1 cellular context compared by ENCODE assay signal in the genomic region with DNA sequence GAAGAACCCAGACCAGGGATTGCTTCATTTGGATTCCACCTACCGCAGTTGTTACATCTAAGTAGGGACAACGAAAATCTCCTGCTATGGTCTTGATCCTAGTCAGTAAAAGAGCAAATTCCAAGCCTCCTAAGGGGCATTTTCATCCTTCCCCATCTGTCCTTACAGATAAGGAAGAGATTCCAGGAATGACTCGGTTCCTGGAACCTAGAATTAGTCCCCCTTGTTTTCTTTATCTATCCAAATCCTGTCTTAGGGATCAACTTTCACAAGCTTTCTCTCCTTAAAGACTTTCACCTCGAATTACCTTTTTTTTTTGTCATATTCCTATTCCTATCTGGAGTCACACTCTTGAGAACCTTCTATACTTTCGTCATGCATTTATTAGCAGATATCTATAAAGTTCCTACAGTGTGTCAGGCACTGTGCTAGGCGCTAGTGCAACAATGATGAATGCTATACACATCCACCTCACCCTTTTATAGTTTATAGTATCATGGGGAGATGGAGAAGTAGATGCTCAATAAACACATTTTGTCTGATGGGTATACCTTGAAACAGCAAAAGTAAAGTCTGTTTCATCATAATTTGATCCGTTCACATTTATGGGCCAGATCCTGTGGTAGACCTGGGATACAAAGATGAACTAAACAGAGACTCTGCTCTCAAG.
TF ChIP-seq lines count a peak whose summit lies in the region.

No MANE protein-coding gene starts in this region.

TF ChIP-seq in K562, 482 proteins besides CTCF, POLR2A, EP300 and RAD21 (continued from another document and continues in another):
- TF ChIP-seq, protein P1, sequence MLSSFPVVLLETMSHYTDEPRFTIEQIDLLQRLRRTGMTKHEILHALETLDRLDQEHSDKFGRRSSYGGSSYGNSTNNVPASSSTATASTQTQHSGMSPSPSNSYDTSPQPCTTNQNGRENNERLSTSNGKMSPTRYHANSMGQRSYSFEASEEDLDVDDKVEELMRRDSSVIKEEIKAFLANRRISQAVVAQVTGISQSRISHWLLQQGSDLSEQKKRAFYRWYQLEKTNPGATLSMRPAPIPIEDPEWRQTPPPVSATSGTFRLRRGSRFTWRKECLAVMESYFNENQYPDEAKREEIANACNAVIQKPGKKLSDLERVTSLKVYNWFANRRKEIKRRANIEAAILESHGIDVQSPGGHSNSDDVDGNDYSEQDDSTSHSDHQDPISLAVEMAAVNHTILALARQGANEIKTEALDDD (IDR thresholded peaks at IDR 0.05), result no peak
- TF ChIP-seq CTBP1 (IDR thresholded peaks at IDR 0.05; ENCODE audit: borderline replicate concordance) (no peak), MCM7 (IDR thresholded peaks at IDR 0.05) (no peak), HNRNPUL1 (IDR thresholded peaks at IDR 0.05; ENCODE audit: low read length) (no peak), FOXK2 (conservative IDR thresholded peaks at IDR 0.05 in 1 of 2, IDR thresholded peaks at IDR 0.05 in 1 of 2; ENCODE audit: low read depth in 2 of 2) (peak in 1 of 2 experiments; percentile 57; a peak in 1 of 4 replicates), ZZZ3 (IDR thresholded peaks at IDR 0.05) (no peak), TRIM28 (IDR thresholded peaks at IDR 0.05) (no peak), SRF (CRISPR knock-in tag; IDR thresholded peaks at IDR 0.05) (no peak), ZNF695 (CRISPR knock-in tag; IDR thresholded peaks at IDR 0.05) (no peak), GATAD2B (IDR thresholded peaks at IDR 0.05; ENCODE audit: borderline replicate concordance) (no peak), HDAC1 (IDR thresholded peaks at IDR 0.05) (peak in 1 of 2 experiments; percentile 80; a peak in 3 of 4 replicates), NR4A1 (CRISPR knock-in tag; IDR thresholded peaks at IDR 0.05) (no peak), NR4A1 (tag; IDR thresholded peaks at IDR 0.05) (peak; percentile 49; the same call in 1 of the 2 replicates), PML (IDR thresholded peaks at IDR 0.05; ENCODE audit: low read length) (no peak; the same call in 1 of the 2 replicates), MYNN (IDR thresholded peaks at IDR 0.05) (no peak), MYNN (CRISPR knock-in tag; IDR thresholded peaks at IDR 0.05) (no peak), FUS (optimal IDR thresholded peaks at IDR 0.05; ENCODE audit: low read depth, low read length) (no peak), ETV5 (CRISPR knock-in tag; IDR thresholded peaks at IDR 0.05; ENCODE audit: low read depth) (no peak), FOXJ3 (CRISPR knock-in tag; IDR thresholded peaks at IDR 0.05) (no peak), HMG20B (CRISPR knock-in tag; IDR thresholded peaks at IDR 0.05) (no peak), ZNF584 (CRISPR knock-in tag; IDR thresholded peaks at IDR 0.05; ENCODE audit: low read depth) (no peak), CAMTA2 (CRISPR knock-in tag; conservative IDR thresholded peaks at IDR 0.05) (no peak), POLR2AphosphoS5 (IDR thresholded peaks at IDR 0.05; ENCODE audit: control insufficient read depth, insufficient read depth, low read depth, low read length) (no peak), WHSC1 (IDR thresholded peaks at IDR 0.05; ENCODE audit: low read length) (no peak), IFI16 (CRISPR knock-in tag; IDR thresholded peaks at IDR 0.05) (no peak), BDP1 (IDR thresholded peaks at IDR 0.05; ENCODE audit: insufficient read depth, insufficient read length) (no peak), SMC3 (conservative IDR thresholded peaks at IDR 0.05; ENCODE audit: insufficient read depth, low read depth, low read length) (no peak), ZNF174 (CRISPR knock-in tag; IDR thresholded peaks at IDR 0.05) (no peak), ZNF431 (CRISPR knock-in tag; IDR thresholded peaks at IDR 0.05) (no peak), MAZ (CRISPR knock-in tag; conservative IDR thresholded peaks at IDR 0.05 in 1 of 2, IDR thresholded peaks at IDR 0.05 in 1 of 2) (no peak), NFE2 (IDR thresholded peaks at IDR 0.05; ENCODE audit: low read depth) (no peak), TEAD4 (IDR thresholded peaks at IDR 0.05; ENCODE audit: low read length) (peak; percentile 74; the same call in 1 of the 2 replicates), TEAD4 (CRISPR knock-in tag; IDR thresholded peaks at IDR 0.05; ENCODE audit: borderline replicate concordance) (no peak), ZNF121 (CRISPR knock-in tag; conservative IDR thresholded peaks at IDR 0.05) (no peak), RBM22 (IDR thresholded peaks at IDR 0.05; ENCODE audit: low read depth, low read length, poor library complexity, severe bottlenecking) (no peak), OTX1 (CRISPR knock-in tag; IDR thresholded peaks at IDR 0.05) (no peak), SMAD4 (CRISPR knock-in tag; conservative IDR thresholded peaks at IDR 0.05) (0 out of 2 replicates have a peak, but pooled peaks have one; percentile 27), KLF10 (CRISPR knock-in tag; IDR thresholded peaks at IDR 0.05) (no peak), CBX5 (IDR thresholded peaks at IDR 0.05; ENCODE audit: borderline replicate concordance, low read depth) (no peak), SRSF9 (IDR thresholded peaks at IDR 0.05; ENCODE audit: borderline replicate concordance, low read depth, low read length) (no peak), ZNF408 (CRISPR knock-in tag; IDR thresholded peaks at IDR 0.05; ENCODE audit: low read depth) (no peak)
- TF ChIP-seq, protein P2, sequence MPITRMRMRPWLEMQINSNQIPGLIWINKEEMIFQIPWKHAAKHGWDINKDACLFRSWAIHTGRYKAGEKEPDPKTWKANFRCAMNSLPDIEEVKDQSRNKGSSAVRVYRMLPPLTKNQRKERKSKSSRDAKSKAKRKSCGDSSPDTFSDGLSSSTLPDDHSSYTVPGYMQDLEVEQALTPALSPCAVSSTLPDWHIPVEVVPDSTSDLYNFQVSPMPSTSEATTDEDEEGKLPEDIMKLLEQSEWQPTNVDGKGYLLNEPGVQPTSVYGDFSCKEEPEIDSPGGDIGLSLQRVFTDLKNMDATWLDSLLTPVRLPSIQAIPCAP (CRISPR knock-in tag; IDR thresholded peaks at IDR 0.05; ENCODE audit: borderline replicate concordance), result no peak
- TF ChIP-seq, protein P3, sequence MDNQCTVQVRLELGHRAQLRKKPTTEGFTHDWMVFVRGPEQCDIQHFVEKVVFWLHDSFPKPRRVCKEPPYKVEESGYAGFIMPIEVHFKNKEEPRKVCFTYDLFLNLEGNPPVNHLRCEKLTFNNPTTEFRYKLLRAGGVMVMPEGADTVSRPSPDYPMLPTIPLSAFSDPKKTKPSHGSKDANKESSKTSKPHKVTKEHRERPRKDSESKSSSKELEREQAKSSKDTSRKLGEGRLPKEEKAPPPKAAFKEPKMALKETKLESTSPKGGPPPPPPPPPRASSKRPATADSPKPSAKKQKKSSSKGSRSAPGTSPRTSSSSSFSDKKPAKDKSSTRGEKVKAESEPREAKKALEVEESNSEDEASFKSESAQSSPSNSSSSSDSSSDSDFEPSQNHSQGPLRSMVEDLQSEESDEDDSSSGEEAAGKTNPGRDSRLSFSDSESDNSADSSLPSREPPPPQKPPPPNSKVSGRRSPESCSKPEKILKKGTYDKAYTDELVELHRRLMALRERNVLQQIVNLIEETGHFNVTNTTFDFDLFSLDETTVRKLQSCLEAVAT (IDR thresholded peaks at IDR 0.05), result peak in 1 of 2 experiments; percentile 81; a peak in 1 of 4 replicates
- TF ChIP-seq, protein P4, sequence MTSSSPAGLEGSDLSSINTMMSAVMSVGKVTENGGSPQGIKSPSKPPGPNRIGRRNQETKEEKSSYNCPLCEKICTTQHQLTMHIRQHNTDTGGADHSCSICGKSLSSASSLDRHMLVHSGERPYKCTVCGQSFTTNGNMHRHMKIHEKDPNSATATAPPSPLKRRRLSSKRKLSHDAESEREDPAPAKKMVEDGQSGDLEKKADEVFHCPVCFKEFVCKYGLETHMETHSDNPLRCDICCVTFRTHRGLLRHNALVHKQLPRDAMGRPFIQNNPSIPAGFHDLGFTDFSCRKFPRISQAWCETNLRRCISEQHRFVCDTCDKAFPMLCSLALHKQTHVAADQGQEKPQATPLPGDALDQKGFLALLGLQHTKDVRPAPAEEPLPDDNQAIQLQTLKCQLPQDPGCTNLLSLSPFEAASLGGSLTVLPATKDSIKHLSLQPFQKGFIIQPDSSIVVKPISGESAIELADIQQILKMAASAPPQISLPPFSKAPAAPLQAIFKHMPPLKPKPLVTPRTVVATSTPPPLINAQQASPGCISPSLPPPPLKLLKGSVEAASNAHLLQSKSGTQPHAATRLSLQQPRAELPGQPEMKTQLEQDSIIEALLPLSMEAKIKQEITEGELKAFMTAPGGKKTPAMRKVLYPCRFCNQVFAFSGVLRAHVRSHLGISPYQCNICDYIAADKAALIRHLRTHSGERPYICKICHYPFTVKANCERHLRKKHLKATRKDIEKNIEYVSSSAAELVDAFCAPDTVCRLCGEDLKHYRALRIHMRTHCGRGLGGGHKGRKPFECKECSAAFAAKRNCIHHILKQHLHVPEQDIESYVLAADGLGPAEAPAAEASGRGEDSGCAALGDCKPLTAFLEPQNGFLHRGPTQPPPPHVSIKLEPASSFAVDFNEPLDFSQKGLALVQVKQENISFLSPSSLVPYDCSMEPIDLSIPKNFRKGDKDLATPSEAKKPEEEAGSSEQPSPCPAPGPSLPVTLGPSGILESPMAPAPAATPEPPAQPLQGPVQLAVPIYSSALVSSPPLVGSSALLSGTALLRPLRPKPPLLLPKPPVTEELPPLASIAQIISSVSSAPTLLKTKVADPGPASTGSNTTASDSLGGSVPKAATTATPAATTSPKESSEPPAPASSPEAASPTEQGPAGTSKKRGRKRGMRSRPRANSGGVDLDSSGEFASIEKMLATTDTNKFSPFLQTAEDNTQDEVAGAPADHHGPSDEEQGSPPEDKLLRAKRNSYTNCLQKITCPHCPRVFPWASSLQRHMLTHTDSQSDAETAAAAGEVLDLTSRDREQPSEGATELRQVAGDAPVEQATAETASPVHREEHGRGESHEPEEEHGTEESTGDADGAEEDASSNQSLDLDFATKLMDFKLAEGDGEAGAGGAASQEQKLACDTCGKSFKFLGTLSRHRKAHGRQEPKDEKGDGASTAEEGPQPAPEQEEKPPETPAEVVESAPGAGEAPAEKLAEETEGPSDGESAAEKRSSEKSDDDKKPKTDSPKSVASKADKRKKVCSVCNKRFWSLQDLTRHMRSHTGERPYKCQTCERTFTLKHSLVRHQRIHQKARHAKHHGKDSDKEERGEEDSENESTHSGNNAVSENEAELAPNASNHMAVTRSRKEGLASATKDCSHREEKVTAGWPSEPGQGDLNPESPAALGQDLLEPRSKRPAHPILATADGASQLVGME (CRISPR knock-in tag; IDR thresholded peaks at IDR 0.05), result no peak
- TF ChIP-seq, protein P5, sequence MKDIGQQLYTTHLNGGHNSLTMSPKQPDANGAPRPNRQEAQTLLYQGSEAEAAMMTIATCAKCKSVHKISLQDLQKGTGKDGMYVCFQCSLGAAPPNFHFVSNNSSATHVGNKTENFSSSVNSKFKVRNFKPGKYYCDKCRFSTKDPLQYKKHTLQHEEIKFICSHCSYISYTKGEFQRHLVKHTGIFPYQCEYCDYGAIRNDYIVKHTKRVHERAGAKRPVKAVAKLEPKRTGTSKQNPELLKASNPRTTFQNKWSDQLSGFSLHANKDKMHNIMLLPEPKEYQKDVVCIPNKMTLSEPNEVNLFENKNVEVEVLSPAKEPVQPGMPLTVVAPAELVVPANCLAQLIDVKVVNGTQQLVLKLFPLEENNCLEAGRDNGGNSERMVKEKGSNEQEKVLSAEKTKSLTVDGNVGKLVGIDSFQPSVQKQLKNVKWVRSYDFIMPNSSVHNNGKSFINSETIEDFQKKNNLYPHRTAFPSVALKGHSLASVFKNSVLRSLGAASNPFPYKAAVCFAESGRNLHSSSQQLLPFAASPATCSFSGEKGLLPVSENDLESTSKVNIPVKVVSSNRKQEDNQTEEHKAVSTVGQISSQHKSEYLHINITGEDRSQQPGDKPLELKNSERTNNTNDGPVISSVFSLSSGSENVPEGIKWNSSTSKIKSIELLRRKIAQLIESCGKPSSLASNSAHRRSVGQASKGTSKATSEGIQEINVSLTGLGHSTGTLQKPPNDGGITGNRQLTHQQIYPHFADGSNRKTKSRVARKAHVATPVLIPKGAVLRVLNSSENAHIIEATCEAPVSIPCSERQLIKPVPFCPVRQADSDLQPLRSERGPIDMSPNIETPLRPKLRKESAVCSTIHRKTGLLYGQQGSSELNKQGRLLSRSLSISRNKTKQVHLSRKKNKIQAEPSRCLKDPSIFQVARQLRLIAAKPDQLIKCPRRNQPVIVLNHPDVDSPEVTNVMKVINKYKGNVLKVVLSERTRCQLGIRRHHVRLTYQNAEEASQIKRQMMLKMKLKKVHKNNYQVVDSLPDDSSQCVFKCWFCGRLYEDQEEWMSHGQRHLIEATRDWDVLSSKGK (CRISPR knock-in tag; IDR thresholded peaks at IDR 0.05), result no peak
- TF ChIP-seq, protein P6, sequence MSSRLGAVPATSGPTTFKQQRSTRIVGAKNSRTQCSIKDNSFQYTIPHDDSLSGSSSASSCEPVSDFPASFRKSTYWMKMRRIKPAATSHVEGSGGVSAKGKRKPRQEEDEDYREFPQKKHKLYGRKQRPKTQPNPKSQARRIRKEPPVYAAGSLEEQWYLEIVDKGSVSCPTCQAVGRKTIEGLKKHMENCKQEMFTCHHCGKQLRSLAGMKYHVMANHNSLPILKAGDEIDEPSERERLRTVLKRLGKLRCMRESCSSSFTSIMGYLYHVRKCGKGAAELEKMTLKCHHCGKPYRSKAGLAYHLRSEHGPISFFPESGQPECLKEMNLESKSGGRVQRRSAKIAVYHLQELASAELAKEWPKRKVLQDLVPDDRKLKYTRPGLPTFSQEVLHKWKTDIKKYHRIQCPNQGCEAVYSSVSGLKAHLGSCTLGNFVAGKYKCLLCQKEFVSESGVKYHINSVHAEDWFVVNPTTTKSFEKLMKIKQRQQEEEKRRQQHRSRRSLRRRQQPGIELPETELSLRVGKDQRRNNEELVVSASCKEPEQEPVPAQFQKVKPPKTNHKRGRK (tag; IDR thresholded peaks at IDR 0.05), result no peak
- TF ChIP-seq, protein P7, sequence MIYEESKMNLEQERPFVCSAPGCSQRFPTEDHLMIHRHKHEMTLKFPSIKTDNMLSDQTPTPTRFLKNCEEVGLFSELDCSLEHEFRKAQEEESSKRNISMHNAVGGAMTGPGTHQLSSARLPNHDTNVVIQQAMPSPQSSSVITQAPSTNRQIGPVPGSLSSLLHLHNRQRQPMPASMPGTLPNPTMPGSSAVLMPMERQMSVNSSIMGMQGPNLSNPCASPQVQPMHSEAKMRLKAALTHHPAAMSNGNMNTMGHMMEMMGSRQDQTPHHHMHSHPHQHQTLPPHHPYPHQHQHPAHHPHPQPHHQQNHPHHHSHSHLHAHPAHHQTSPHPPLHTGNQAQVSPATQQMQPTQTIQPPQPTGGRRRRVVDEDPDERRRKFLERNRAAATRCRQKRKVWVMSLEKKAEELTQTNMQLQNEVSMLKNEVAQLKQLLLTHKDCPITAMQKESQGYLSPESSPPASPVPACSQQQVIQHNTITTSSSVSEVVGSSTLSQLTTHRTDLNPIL (CRISPR knock-in tag; IDR thresholded peaks at IDR 0.05), result no peak; the same call in 1 of the 2 replicates
- TF ChIP-seq, protein P8, sequence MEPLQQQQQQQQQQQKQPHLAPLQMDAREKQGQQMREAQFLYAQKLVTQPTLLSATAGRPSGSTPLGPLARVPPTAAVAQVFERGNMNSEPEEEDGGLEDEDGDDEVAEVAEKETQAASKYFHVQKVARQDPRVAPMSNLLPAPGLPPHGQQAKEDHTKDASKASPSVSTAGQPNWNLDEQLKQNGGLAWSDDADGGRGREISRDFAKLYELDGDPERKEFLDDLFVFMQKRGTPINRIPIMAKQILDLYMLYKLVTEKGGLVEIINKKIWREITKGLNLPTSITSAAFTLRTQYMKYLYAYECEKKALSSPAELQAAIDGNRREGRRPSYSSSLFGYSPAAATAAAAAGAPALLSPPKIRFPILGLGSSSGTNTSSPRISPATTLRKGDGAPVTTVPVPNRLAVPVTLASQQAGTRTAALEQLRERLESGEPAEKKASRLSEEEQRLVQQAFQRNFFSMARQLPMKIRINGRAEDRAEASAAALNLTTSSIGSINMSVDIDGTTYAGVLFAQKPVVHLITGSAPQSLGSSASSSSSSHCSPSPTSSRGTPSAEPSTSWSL (CRISPR knock-in tag; IDR thresholded peaks at IDR 0.05; ENCODE audit: borderline replicate concordance), result no peak
